In genomic region chr11:46537851-46538295, GRCh38 we compare ENCODE assay signal across 8 cellular contexts. TPM values are rescaled to one million over a fixed set of nuclear protein-coding genes. Genes with fewer than 3 reads are reported as not detected.
A peak's percentile ranks its signal among the peaks of the same experiment; 100 is the strongest.
DNase-seq lines count a peak whose midpoint lies in the region; ATAC-seq and TF ChIP-seq lines count a peak whose summit lies in the region.

No MANE protein-coding gene starts in this region.

- intact Hi-C loops in adrenal gland (cut with DNase I) (loop anchor here (5.0 kb wide), 1 partner anchor 151 kb away; no protein-coding TSS in a partner anchor), left ventricle myocardium superior (cut with micrococcal nuclease) (loop anchor here (5.0 kb wide), 1 partner anchor 146 kb away; the partner anchor contains the start of gene CHRM4)

- H3K36me3 ChIP-seq in adrenal gland (replicated peaks in 1 of 2) = peaks cover 0 to 30% of the 10 kb centered on the region in 2 donors

- no peak for TF ChIP-seq POLR2A in adrenal gland (IDR thresholded peaks at IDR 0.05)

- ATAC-seq in GM19467 (IDR thresholded peaks at IDR 0.05; ENCODE audit: unreplicated experiment) = peak; percentile 63
- peak; percentile 74 for ATAC-seq in left ventricle myocardium superior
- no peak for ATAC-seq in HG02973 (IDR thresholded peaks at IDR 0.05; ENCODE audit: unreplicated experiment)

- peaks cover 16 to 38% of the 10 kb centered on the region in 2 donors for H3K4me1 ChIP-seq in adrenal gland (replicated peaks in 1 of 2)

- peak; percentile 99 for TF ChIP-seq CTCF in AG10803 (conservative IDR thresholded peaks at IDR 0.05; ENCODE audit: low read length)
- TF ChIP-seq CTCF in adrenal gland (IDR thresholded peaks at IDR 0.05) = peak; percentile 81 to 91 (median 86)

- H3K9me3 ChIP-seq in adrenal gland (replicated peaks in 1 of 3) = no peaks in the 10 kb centered on the region

- DNase-seq in AG10803 (ENCODE audit: low read depth) = peak; percentile 72
- peak; percentile 83 for DNase-seq in NCI-H146 (lab: John Stamatoyannopoulos, UW)
- peak; percentile 35 to 73 for DNase-seq in SW 1271 (lab: John Stamatoyannopoulos, UW)
- DNase-seq in adrenal gland = peak; percentile 65 to 82 (median 69)
- DNase-seq in left ventricle myocardium superior = peak; percentile 57
- peak; percentile 71 for DNase-seq in renal cortical epithelial cell (ENCODE audit: low read depth)

- no peak overlapping the region for H3K27ac ChIP-seq in adrenal gland

- H3K4me3 ChIP-seq in AG10803 (ENCODE audit: low read length) (no peak overlapping the region), adrenal gland (no peak overlapping the region)

- WGBS in adrenal gland, 4 donors = 45 to 55% (median 49%) methylated on average over 3 of the region's 3 CpGs

- H3K27me3 ChIP-seq in adrenal gland = no peaks in the 10 kb centered on the region

RNA-seq across cellular contexts. Expression of gene AMBRA1, which starts 56.0 kb away (rescaled TPM):
- total RNA-seq in adrenal gland (10 to 100 TPM; 40.4 to 73.3 (median 59.7) TPM), left ventricle myocardium superior (14.7 TPM), renal cortical epithelial cell (24.0 and 38.3 TPM in 2 replicates)
- polyA plus RNA-seq in adrenal gland = 10 to 100 TPM; 16.2 to 22.8 (median 17.7) TPM
